ENCODE assay signal across 8 cellular contexts in genomic region chrX:17738002-17738713, GRCh38. TPM values are rescaled to one million over a fixed set of nuclear protein-coding genes. Genes with fewer than 3 reads are reported as not detected.
DNase-seq lines count a peak whose midpoint lies in the region; ATAC-seq lines count a peak whose summit lies in the region.

No MANE protein-coding gene starts in this region.

- peak; percentile 29 for ATAC-seq in activated naive CD8-positive, alpha-beta T cell treated with anti-CD3 and anti-CD28 coated beads, Interleukin-2, amount 10 ng/mL, durations not matched to agents 7 days and 5 days (ENCODE audit: low read depth)
- peak; percentile 21 to 47 for ATAC-seq in right cardiac atrium

- intact Hi-C loops in right cardiac atrium (cut with DNase I) = no loop called here

- H3K9me3 Mint-ChIP-seq in activated naive CD8-positive, alpha-beta T cell treated with anti-CD3 and anti-CD28 coated beads, Interleukin-2, amount 10 ng/mL, durations not matched to agents 7 days and 5 days = no peaks in the 10 kb centered on the region

- peak overlapping the region; percentile 94 for H3K9ac ChIP-seq in rectal smooth muscle tissue (ENCODE audit: low read length)

- no peaks in the 10 kb centered on the region for H3K36me3 Mint-ChIP-seq in activated naive CD8-positive, alpha-beta T cell treated with anti-CD3 and anti-CD28 coated beads, Interleukin-2, amount 10 ng/mL, durations not matched to agents 7 days and 5 days

- POLR2A ChIA-PET in activated naive CD8-positive, alpha-beta T cell treated with anti-CD3 and anti-CD28 coated beads, Interleukin-2, amount 10 ng/mL, durations not matched to agents 7 days and 5 days (lab: Charles Lee) = no interaction called here

- H3K4me3 Mint-ChIP-seq in activated naive CD8-positive, alpha-beta T cell treated with anti-CD3 and anti-CD28 coated beads, Interleukin-2, amount 10 ng/mL, durations not matched to agents 7 days and 5 days = peak overlapping the region; percentile 87

- H3K27me3 ChIP-seq in right cardiac atrium (ENCODE audit: control insufficient read depth, insufficient read depth) (no peaks in the 10 kb centered on the region), rectal smooth muscle tissue (ENCODE audit: control insufficient read depth, insufficient read depth, low read length) (no peaks in the 10 kb centered on the region)

- H3K36me3 ChIP-seq in rectal smooth muscle tissue (ENCODE audit: control insufficient read depth, insufficient read depth, low read length) = no peaks in the 10 kb centered on the region

- peak; percentile 31 to 89 (median 80) for DNase-seq in NCI-H1417 (lab: John Stamatoyannopoulos, UW)
- DNase-seq in NCI-H1417 treated with DMSO at 0.1 percent for 48 hours (lab: John Stamatoyannopoulos, UW) = no peak
- DNase-seq in RPMI8226 = peak; percentile 48
- peak; percentile 51 for DNase-seq in activated naive CD8-positive, alpha-beta T cell treated with anti-CD3 and anti-CD28 coated beads, Interleukin-2, amount 10 ng/mL, durations not matched to agents 7 days and 5 days
- peak; percentile 32 to 58 (median 55) for DNase-seq in right cardiac atrium
- DNase-seq in iPS-NIHi7 (ENCODE audit: extremely low spot score) = no peak
- DNase-seq in Kasumi-1 (lab: John Stamatoyannopoulos, UW) = no peak

- H3K4me1 Mint-ChIP-seq in activated naive CD8-positive, alpha-beta T cell treated with anti-CD3 and anti-CD28 coated beads, Interleukin-2, amount 10 ng/mL, durations not matched to agents 7 days and 5 days = peaks cover 10% of the 10 kb centered on the region

- peak overlapping the region; percentile 71 for H3K27ac Mint-ChIP-seq in activated naive CD8-positive, alpha-beta T cell treated with anti-CD3 and anti-CD28 coated beads, Interleukin-2, amount 10 ng/mL, durations not matched to agents 7 days and 5 days

- H3K27me3 Mint-ChIP-seq in activated naive CD8-positive, alpha-beta T cell treated with anti-CD3 and anti-CD28 coated beads, Interleukin-2, amount 10 ng/mL, durations not matched to agents 7 days and 5 days = peaks cover 13% of the 10 kb centered on the region

- 2% methylated on average over 44 of the region's 44 CpGs for WGBS in right cardiac atrium

- H3K4me1 ChIP-seq in right cardiac atrium (ENCODE audit: control insufficient read depth, insufficient read depth, low read length) = no peaks in the 10 kb centered on the region
- H3K4me1 ChIP-seq in rectal smooth muscle tissue (ENCODE audit: control insufficient read depth, insufficient read depth, low read length) = peaks cover 2% of the 10 kb centered on the region

- H3K27ac ChIP-seq in right cardiac atrium (ENCODE audit: low read length) (peak overlapping the region; percentile 89), rectal smooth muscle tissue (ENCODE audit: low read depth, low read length) (peak overlapping the region; percentile 87)

- H3K9me3 ChIP-seq in right cardiac atrium (ENCODE audit: control insufficient read depth, low read length) = no peaks in the 10 kb centered on the region

- H3K4me3 ChIP-seq in right cardiac atrium (ENCODE audit: low read length) (peak overlapping the region; percentile 87), rectal smooth muscle tissue (ENCODE audit: low read length) (peak overlapping the region; percentile 77)

RNA-seq across cellular contexts. Expression of gene SCML1, which starts 0.9 kb away (rescaled TPM):
- 1 to 10 TPM; 6.6 to 6.8 TPM for total RNA-seq in activated naive CD8-positive, alpha-beta T cell treated with anti-CD3 and anti-CD28 coated beads, Interleukin-2, amount 10 ng/mL, durations not matched to agents 7 days and 5 days
- 1 to 10 TPM; 6.6 to 9.1 (median 7.8) TPM for total RNA-seq in right cardiac atrium
- 7.4 TPM for polyA plus RNA-seq in right cardiac atrium

Comparison
In these comparisons a context has a peak if more than half of its experiments do, and no peak if none do; other contexts are left out.
1. DNase-seq: peak in NCI-H1417 (3 of 3), RPMI8226 (single experiment), activated naive CD8-positive, alpha-beta T cell treated with anti-CD3 and anti-CD28 coated beads, Interleukin-2, amount 10 ng/mL, durations not matched to agents 7 days and 5 days (single experiment) and right cardiac atrium (3 of 3); none in NCI-H1417 treated with DMSO at 0.1 percent for 48 hours (single experiment), iPS-NIHi7 (single experiment) and Kasumi-1 (0 of 2).